In the genomic region with DNA sequence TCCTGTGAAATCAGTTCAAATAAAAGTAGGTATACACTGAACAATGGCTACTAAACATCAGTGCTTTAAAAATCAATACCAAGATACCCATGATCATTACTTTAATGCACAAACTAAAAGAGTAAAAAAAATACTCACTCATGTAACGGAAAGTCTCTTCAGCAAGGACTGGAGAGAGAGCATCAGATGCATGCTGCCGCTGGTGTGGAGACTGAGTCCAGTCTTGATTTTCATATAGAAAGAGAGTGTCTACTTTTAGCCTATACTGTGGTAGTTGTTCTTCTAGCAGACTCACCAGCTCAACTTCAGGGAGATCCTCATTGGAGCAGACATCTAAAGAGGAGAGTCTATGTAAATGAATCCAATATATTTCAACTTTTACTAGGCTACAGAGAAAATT, we compare ENCODE assay signal across 13 cellular contexts. TPM values are rescaled to one million over a fixed set of nuclear protein-coding genes. Genes with fewer than 3 reads are reported as not detected.
A peak's percentile ranks its signal among the peaks of the same experiment; 100 is the strongest.
DNase-seq lines count a peak whose midpoint lies in the region; ATAC-seq and TF ChIP-seq lines count a peak whose summit lies in the region.
"Had no signal": no experiment of that assay in that cellular context is flagged by ENCODE, and none has a peak within 500 bp of the region (broad histone marks: within the 10 kb centered on the region; RNA-seq: fewer than 3 reads in every experiment).

No MANE protein-coding gene starts in this region.

- no peaks in the 10 kb centered on the region for H4K20me1 ChIP-seq in IMR-90 (ENCODE audit: insufficient read depth, low read length)
- H4K20me1 ChIP-seq: BLaER1 treated with 17β-estradiol and CSF1 and Interleukin-3, amounts not matched to agents 10 nM and 100 nM had no signal

- H3K4me1 ChIP-seq in A673 (ENCODE audit: insufficient read depth, low read length, poor library complexity, severe bottlenecking) = peaks cover 57% of the 10 kb centered on the region
- peaks cover 11% of the 10 kb centered on the region for H3K4me1 ChIP-seq in IMR-90 (ENCODE audit: control insufficient read depth, insufficient read depth, low read length)
- peaks cover 55% of the 10 kb centered on the region for H3K4me1 ChIP-seq in adipocyte (ENCODE audit: control insufficient read depth, insufficient read depth, low read length)
- H3K4me1 ChIP-seq in SJCRH30 = no peaks in the 10 kb centered on the region; the same call in 1 of the 2 replicates

- H3K23ac ChIP-seq in IMR-90 (ENCODE audit: low read depth, low read length) = no peak overlapping the region; the same call in 1 of the 2 replicates

- H3K79me1 ChIP-seq in IMR-90 (ENCODE audit: low read depth in 1 of 2, low read length in 2 of 2) = peaks cover 20 to 42% of the 10 kb centered on the region in 2 experiments

- H3K14ac ChIP-seq in IMR-90 (replicated peaks; ENCODE audit: low read depth, low read length) = no peak overlapping the region

- no CpG with 5 or more reads among the region's 2 CpGs for WGBS in IMR-90 (ENCODE audit: extremely low coverage in 2 of 2, insufficient read length in 1 of 2), 2 experiments

- 0 out of 2 replicates have a peak overlapping the region, but pooled peaks have one; percentile 66 for H4K91ac ChIP-seq in IMR-90 (ENCODE audit: insufficient read depth, low read depth, low read length)

- H3K4me3 Mint-ChIP-seq in mesothelial cell of epicardium (peak overlapping the region; percentile 39), T-cell (no peak overlapping the region)

- H3K27ac ChIP-seq in A673 (ENCODE audit: low read depth, low read length, poor library complexity, severe bottlenecking) (peak overlapping the region; percentile 85), IMR-90 (ENCODE audit: insufficient read depth, low read length) (no peak overlapping the region), SJCRH30 (no peak overlapping the region)

- H3K9ac ChIP-seq in IMR-90 (ENCODE audit: low read depth, low read length) = no peak overlapping the region
- H3K9ac ChIP-seq in adipocyte (ENCODE audit: low read length) = peak overlapping the region; percentile 48

- no peak overlapping the region for H4K8ac ChIP-seq in IMR-90 (ENCODE audit: low read depth in 2 of 2, low read length in 2 of 2)

- H2AFZ ChIP-seq in IMR-90 (replicated peaks; ENCODE audit: low read length, poor library complexity) = no peak overlapping the region

- H3K18ac ChIP-seq in IMR-90 (ENCODE audit: low read depth, low read length) = no peak overlapping the region

- H2BK5ac ChIP-seq in IMR-90 (ENCODE audit: low read depth, low read length, poor library complexity, severe bottlenecking) = no peak overlapping the region

- H3K9me3 Mint-ChIP-seq in mesothelial cell of epicardium = peaks cover 5% of the 10 kb centered on the region
- no peaks in the 10 kb centered on the region for H3K9me3 Mint-ChIP-seq in T-cell

- no peak overlapping the region for H4K5ac ChIP-seq in IMR-90 (ENCODE audit: low read depth, low read length)

- H2BK20ac ChIP-seq in IMR-90 (ENCODE audit: low read depth, low read length) = 0 out of 2 replicates have a peak overlapping the region, but pooled peaks have one; percentile 32

- peaks cover 53% of the 10 kb centered on the region for H3K4me1 Mint-ChIP-seq in mesothelial cell of epicardium
- peaks cover 54 to 64% (median 60%) of the 10 kb centered on the region in 3 donors for H3K4me1 Mint-ChIP-seq in T-cell

- 0 out of 2 replicates have a peak overlapping the region, but pooled peaks have one; percentile 28 for H3K4ac ChIP-seq in IMR-90 (ENCODE audit: low read depth, low read length)

- no peak overlapping the region for H2AK5ac ChIP-seq in IMR-90 (ENCODE audit: low read depth, low read length)

- no peak for TF ChIP-seq RAD21 in IMR-90 (IDR thresholded peaks at IDR 0.05; ENCODE audit: low read length)

- H3K27me3 Mint-ChIP-seq in mesothelial cell of epicardium (ENCODE audit: low read depth) = no peaks in the 10 kb centered on the region
- H3K27me3 Mint-ChIP-seq in T-cell = no peaks in the 10 kb centered on the region

- in situ Hi-C loops in IMR-90 (cut with MboI; ENCODE audit: low sequenced_read_pairs) = no loop called here

- TF ChIP-seq CTCF in A673 (conservative IDR thresholded peaks at IDR 0.05; ENCODE audit: low read depth, low read length) (no peak), IMR-90 (conservative IDR thresholded peaks at IDR 0.05; ENCODE audit: low read depth, low read length) (no peak), mesothelial cell of epicardium (IDR thresholded peaks at IDR 0.05; ENCODE audit: unreplicated experiment) (no peak)

- BruUV-seq in A673 (replicated peaks; lab: Mats Ljungman, UMichigan) = no TSS peak
- BruUV-seq in IMR-90 (replicated peaks; lab: Mats Ljungman, UMichigan) = no TSS peak

- TF ChIP-seq POLR2A in IMR-90 (IDR thresholded peaks at IDR 0.05; ENCODE audit: low read depth, low read length) = no peak

- no peak overlapping the region for H2AK9ac ChIP-seq in IMR-90 (replicated peaks; ENCODE audit: low read depth, low read length, poor library complexity)

- H3K27ac Mint-ChIP-seq in mesothelial cell of epicardium (peak overlapping the region; percentile 65), T-cell (peak overlapping the region in 1 of 2 donors; percentile 47)

- no peaks in the 10 kb centered on the region for H3K9me1 ChIP-seq in IMR-90 (ENCODE audit: insufficient read depth, low read length)

- intact Hi-C loops in A673 (cut with micrococcal nuclease; ENCODE audit: unreplicated experiment) = no loop called here
- intact Hi-C loops in IMR-90 (cut with micrococcal nuclease) = no loop called here

- POLR2A ChIA-PET in A673 (lab: Charles Lee; ENCODE audit: low non-redundant PET) (no interaction called here), IMR-90 (lab: Charles Lee; ENCODE audit: unreplicated experiment) (no interaction called here), T-cell (lab: Charles Lee) (no interaction called here)

- DNase-seq in A673 (ENCODE audit: low spot score) (no peak), IMR-90 (peak; percentile 36), adipocyte (ENCODE audit: low read depth) (no peak), mesothelial cell of epicardium (ENCODE audit: low spot score in 2 of 2, unreplicated experiment in 2 of 2) (no peak), NCI-H510A treated with DMSO at 0.1 percent for 48 hours (lab: John Stamatoyannopoulos, UW) (no peak), T-cell (no peak), SJCRH30 (no peak)
- DNase-seq: aorta, mammary epithelial cell, NCI-H2107, occipital lobe had no signal

- H3K36me3 Mint-ChIP-seq in mesothelial cell of epicardium (peaks cover 12% of the 10 kb centered on the region), T-cell (peaks cover 47% of the 10 kb centered on the region)

- CTCF ChIA-PET in A673 (lab: Charles Lee) = no interaction called here
- CTCF ChIA-PET in IMR-90 (lab: Yijun Ruan, JAX) = no interaction called here
- CTCF ChIA-PET in T-cell (lab: Charles Lee) = interaction anchor here in 1 of 2 donors (0.9 kb wide), 1 partner anchor 37 kb away, joined by 3 read pairs; no protein-coding TSS in a partner anchor

- H3K27me3 ChIP-seq in A673 (replicated peaks; ENCODE audit: insufficient read depth, low read depth, low read length, poor library complexity) (no peaks in the 10 kb centered on the region), IMR-90 (ENCODE audit: control insufficient read depth, insufficient read depth, low read length) (no peaks in the 10 kb centered on the region), adipocyte (replicated peaks; ENCODE audit: control insufficient read depth, insufficient read depth, low read length) (no peaks in the 10 kb centered on the region), SJCRH30 (no peaks in the 10 kb centered on the region)
- H3K27me3 ChIP-seq: BLaER1 treated with 17β-estradiol and CSF1 and Interleukin-3, amounts not matched to agents 10 nM and 100 nM had no signal

- H3K36me3 ChIP-seq in A673 (ENCODE audit: insufficient read depth, low read length, poor library complexity, severe bottlenecking) = no peaks in the 10 kb centered on the region
- 0 out of 2 replicates have a peak, but pooled peaks cover 2% of the 10 kb centered on the region for H3K36me3 ChIP-seq in IMR-90 (ENCODE audit: control insufficient read depth, insufficient read depth, low read length)
- no peaks in the 10 kb centered on the region for H3K36me3 ChIP-seq in adipocyte (ENCODE audit: control insufficient read depth, insufficient read depth, low read length, severe bottlenecking)
- H3K36me3 ChIP-seq in SJCRH30 = no peaks in the 10 kb centered on the region

- no peak overlapping the region for H2BK120ac ChIP-seq in IMR-90 (ENCODE audit: low read depth, low read length)

- dilution Hi-C loops in IMR-90 (cut with HindIII; ENCODE audit: low sequenced_read_pairs, unreplicated experiment) = no loop called here

- H3K56ac ChIP-seq in IMR-90 (ENCODE audit: extremely low read depth, insufficient read depth, low read length) = no peak overlapping the region

- H3K9me3 ChIP-seq in A673 (ENCODE audit: low read depth, low read length, poor library complexity, severe bottlenecking) = no peaks in the 10 kb centered on the region
- H3K9me3 ChIP-seq in IMR-90 (ENCODE audit: control insufficient read depth, insufficient read depth, low read length) = no peaks in the 10 kb centered on the region
- H3K9me3 ChIP-seq in adipocyte (ENCODE audit: control insufficient read depth, low read length) = no peaks in the 10 kb centered on the region
- H3K9me3 ChIP-seq in SJCRH30 (replicated peaks) = no peaks in the 10 kb centered on the region

- H3K4me2 ChIP-seq in IMR-90 (ENCODE audit: low read depth, low read length) = no peak overlapping the region

- H3K4me3 ChIP-seq in A673 (ENCODE audit: low read depth, low read length, poor library complexity, severe bottlenecking) (peak overlapping the region; percentile 38), IMR-90 (ENCODE audit: insufficient read depth, low read depth, low read length) (no peak overlapping the region), adipocyte (ENCODE audit: low read length) (peak overlapping the region; percentile 48), SJCRH30 (no peak overlapping the region)

- ATAC-seq in IMR-90 (ENCODE audit: low read depth) (no peak), GM21367 (IDR thresholded peaks at IDR 0.05; ENCODE audit: unreplicated experiment) (no peak), T-cell (replicated peaks in 1 of 4) (no peak)

- H2BK15ac ChIP-seq in IMR-90 (ENCODE audit: low read depth, low read length) = 0 out of 3 replicates have a peak overlapping the region, but pooled peaks have one; percentile 15

RNA-seq across cellular contexts. Expression of gene TRAK2, which starts 44.0 kb away (rescaled TPM):
- 30.1 and 31.7 TPM in 2 replicates for total RNA-seq in A673 (2021)
- total RNA-seq in IMR-90 (2012; rRNA removed) = 48.9 and 65.4 TPM in 2 replicates
- 10.7 and 13.1 TPM in 2 replicates for polyA plus RNA-seq in IMR-90 (2012; rRNA removed)
- 4.0 and 4.2 TPM in 2 replicates for polyA plus RNA-seq in IMR-90 (2012; cell fraction: cytosol; rRNA removed)
- 3.1 and 15.3 TPM in 2 replicates for polyA plus RNA-seq in IMR-90 (2012; cell fraction: nucleus; rRNA removed; ENCODE audit: low replicate concordance)
- 18.9 to 21.5 TPM (median 19.9 TPM) in 3 replicates for total RNA-seq in mesothelial cell of epicardium
- total RNA-seq in T-cell = 10 to 100 TPM; 39.5 to 47.9 (median 43.4) TPM
- 14.8 and 15.3 TPM in 2 replicates for total RNA-seq in SJCRH30 (2014; rRNA removed; shearing (Covaris generic))

RNA-seq across cellular contexts. Expression of gene STRADB, which starts 44.3 kb away (rescaled TPM):
- total RNA-seq in A673 (2021) (24.3 and 29.3 TPM in 2 replicates), IMR-90 (2012; rRNA removed) (31.5 and 32.5 TPM in 2 replicates), mesothelial cell of epicardium (38.7 to 44.4 TPM (median 42.5 TPM) in 3 replicates), T-cell (10 to 100 TPM; 10.2 to 24.2 (median 18.0) TPM)
- 11.4 and 14.9 TPM in 2 replicates for polyA plus RNA-seq in IMR-90 (2012; rRNA removed)
- polyA plus RNA-seq in IMR-90 (2012; cell fraction: cytosol; rRNA removed) = 6.5 and 8.2 TPM in 2 replicates
- polyA plus RNA-seq in IMR-90 (2012; cell fraction: nucleus; rRNA removed; ENCODE audit: low replicate concordance) = 8.4 and 22.6 TPM in 2 replicates
- total RNA-seq in SJCRH30 (2014; rRNA removed; shearing (Covaris generic)) = 26.5 and 27.6 TPM in 2 replicates

RNA-seq across cellular contexts. Expression of gene FLACC1, which starts 50.1 kb away (rescaled TPM):
- 2.2 and 2.4 TPM in 2 replicates for total RNA-seq in A673 (2021)
- total RNA-seq in IMR-90 (2012; rRNA removed) = 0.54 and 0.56 TPM in 2 replicates
- 0.11 and 0.32 TPM in 2 replicates for polyA plus RNA-seq in IMR-90 (2012; rRNA removed)
- not detected in 2 replicates for polyA plus RNA-seq in IMR-90 (2012; cell fraction: cytosol; rRNA removed)
- polyA plus RNA-seq in IMR-90 (2012; cell fraction: nucleus; rRNA removed; ENCODE audit: low replicate concordance) = 0.03 and 1.1 TPM in 2 replicates
- 0.78 to 1.2 TPM (median 1.1 TPM) in 3 replicates for total RNA-seq in mesothelial cell of epicardium
- total RNA-seq in T-cell = 1 to 10 TPM; 5.3 to 8.4 (median 6.5) TPM
- total RNA-seq in SJCRH30 (2014; rRNA removed; shearing (Covaris generic)) = 0.55 and 0.71 TPM in 2 replicates

Comparison
In these comparisons a context has a peak if more than half of its experiments do, and no peak if none do; other contexts are left out.
1. H3K4me3 ChIP-seq: peak in A673 (single experiment) and adipocyte (single experiment); none in IMR-90 (single experiment) and SJCRH30 (single experiment).